Comparison of ENCODE assay signal across 9 cellular contexts in genomic region chr1:15408890-15409399, GRCh38. TPM values are rescaled to one million over a fixed set of nuclear protein-coding genes. Genes with fewer than 3 reads are reported as not detected.
DNase-seq lines count a peak whose midpoint lies in the region; ATAC-seq and TF ChIP-seq lines count a peak whose summit lies in the region.
"Had no signal": no experiment of that assay in that cellular context is flagged by ENCODE, and none has a peak within 500 bp of the region (broad histone marks: within the 10 kb centered on the region; RNA-seq: fewer than 3 reads in every experiment).

No MANE protein-coding gene starts in this region.

- TF ChIP-seq RAD21 in liver (IDR thresholded peaks at IDR 0.05) = no peak

- ATAC-seq in activated T-cell treated with anti-CD3 and anti-CD28 coated beads, Interleukin-2, amount 50 U/mL, for 72 hours (replicated peaks in 1 of 2) = no peak
- no peak for ATAC-seq in GM19455 (IDR thresholded peaks at IDR 0.05; ENCODE audit: unreplicated experiment)
- ATAC-seq in HG02571 (IDR thresholded peaks at IDR 0.05; ENCODE audit: unreplicated experiment) = no peak

- TF ChIP-seq POLR2A in thyroid gland (IDR thresholded peaks at IDR 0.05) = no peak

- H3K4me1 Mint-ChIP-seq in activated T-cell treated with anti-CD3 and anti-CD28 coated beads, Interleukin-2, amount 50 U/mL, for 72 hours (ENCODE audit: low read depth) = peaks cover 35% of the 10 kb centered on the region

- no peak for TF ChIP-seq CTCF in liver (IDR thresholded peaks at IDR 0.05; ENCODE audit: low read depth, low read length, missing input control)
- no peak for TF ChIP-seq CTCF in thyroid gland (IDR thresholded peaks at IDR 0.05)

- no peaks in the 10 kb centered on the region for H3K36me3 ChIP-seq in liver (ENCODE audit: control insufficient read depth in 4 of 4, insufficient read depth in 3 of 4, low read depth in 1 of 4, low read length in 3 of 4)
- H3K36me3 ChIP-seq in thyroid gland = no peaks in the 10 kb centered on the region

- H3K27ac ChIP-seq in angular gyrus (ENCODE audit: low read depth, low read length) (peak overlapping the region; percentile 66), liver (ENCODE audit: low read depth in 1 of 2, low read length in 2 of 2) (no peak overlapping the region), thyroid gland (peak overlapping the region; percentile 18 to 88 (median 73))

- no peak for DNase-seq in activated T-cell treated with anti-CD3 and anti-CD28 coated beads, Interleukin-2, amount 50 U/mL, for 72 hours
- no peak for DNase-seq in activated T-cell treated with anti-CD3 and anti-CD28 coated beads, Interleukin-2, amount 50 U/mL, for 48 hours
- DNase-seq in thyroid gland (no peak), kidney tubule cell (ENCODE audit: low spot score) (no peak)

- H3K4me3 ChIP-seq in liver (ENCODE audit: low read depth in 1 of 3, low read length in 3 of 3) (peak overlapping the region in 2 of 3 donors; percentile 35 to 89), thyroid gland (replicated peaks in 1 of 3) (peak overlapping the region in 2 of 3 donors; percentile 63 to 93)

- H3K27me3 ChIP-seq in liver (ENCODE audit: control insufficient read depth in 4 of 4, insufficient read depth in 4 of 4, low read length in 3 of 4) (no peaks in the 10 kb centered on the region), thyroid gland (no peaks in the 10 kb centered on the region)

- H3K9me3 Mint-ChIP-seq in activated T-cell treated with anti-CD3 and anti-CD28 coated beads, Interleukin-2, amount 50 U/mL, for 72 hours = no peaks in the 10 kb centered on the region

- peaks cover 0 to 3% of the 10 kb centered on the region in 2 donors for H3K36me3 Mint-ChIP-seq in activated T-cell treated with anti-CD3 and anti-CD28 coated beads, Interleukin-2, amount 50 U/mL, for 72 hours (ENCODE audit: insufficient read depth in 2 of 2)

- intact Hi-C loops in thyroid gland (cut with DNase I) = no loop called here

- H3K9ac ChIP-seq in liver (ENCODE audit: low read depth in 1 of 2, low read length in 2 of 2) = peak overlapping the region in 1 of 2 donors; percentile 28

- no peaks in the 10 kb centered on the region for H3K9me3 ChIP-seq in liver (ENCODE audit: control insufficient read depth in 4 of 4, low read length in 3 of 4)
- H3K9me3 ChIP-seq in thyroid gland = no peaks in the 10 kb centered on the region

- peak overlapping the region; percentile 95 to 96 for H3K4me3 Mint-ChIP-seq in activated T-cell treated with anti-CD3 and anti-CD28 coated beads, Interleukin-2, amount 50 U/mL, for 72 hours

- 46% methylated on average over 14 of the region's 14 CpGs for WGBS in liver
- 35 to 58% methylated on average over 10 to 14 of the region's 14 CpGs for WGBS in thyroid gland, 2 donors

- H3K4me1 ChIP-seq in liver (ENCODE audit: control insufficient read depth in 4 of 4, insufficient read depth in 4 of 4, low read length in 3 of 4) = peaks cover 2 to 14% (median 6%) of the 10 kb centered on the region in 4 donors
- H3K4me1 ChIP-seq in thyroid gland = peaks cover 52 to 53% of the 10 kb centered on the region in 2 donors

- no peak overlapping the region for H3K27ac Mint-ChIP-seq in activated T-cell treated with anti-CD3 and anti-CD28 coated beads, Interleukin-2, amount 50 U/mL, for 72 hours

- H3K27me3 Mint-ChIP-seq in activated T-cell treated with anti-CD3 and anti-CD28 coated beads, Interleukin-2, amount 50 U/mL, for 72 hours (ENCODE audit: low read depth) = peaks cover 23% of the 10 kb centered on the region

TF ChIP-seq in liver, 16 proteins besides CTCF, POLR2A, EP300 and RAD21:
- TF ChIP-seq MAX (IDR thresholded peaks at IDR 0.05) = no peak
- TF ChIP-seq FOXA1 (IDR thresholded peaks at IDR 0.05) = no peak
- no peak for TF ChIP-seq YY1 (IDR thresholded peaks at IDR 0.05)
- TF ChIP-seq REST (IDR thresholded peaks at IDR 0.05) = no peak
- TF ChIP-seq HNF4G (IDR thresholded peaks at IDR 0.05) = no peak
- no peak for TF ChIP-seq ATF3 (IDR thresholded peaks at IDR 0.05)
- TF ChIP-seq NR2F2 (IDR thresholded peaks at IDR 0.05) = no peak
- TF ChIP-seq JUND (IDR thresholded peaks at IDR 0.05) = no peak
- no peak for TF ChIP-seq RXRA (IDR thresholded peaks at IDR 0.05)
- no peak for TF ChIP-seq GABPA (IDR thresholded peaks at IDR 0.05 in 1 of 2, conservative IDR thresholded peaks at IDR 0.05 in 1 of 2)
- no peak for TF ChIP-seq HNF4A (conservative IDR thresholded peaks at IDR 0.05)
- no peak for TF ChIP-seq FOXA2 (IDR thresholded peaks at IDR 0.05)
- no peak for TF ChIP-seq EGR1 (IDR thresholded peaks at IDR 0.05; ENCODE audit: low read depth in 2 of 2)
- TF ChIP-seq SP1 (IDR thresholded peaks at IDR 0.05) = no peak
- no peak for TF ChIP-seq ZBTB33 (IDR thresholded peaks at IDR 0.05)
- no peak for TF ChIP-seq TAF1 (conservative IDR thresholded peaks at IDR 0.05)

RNA-seq across cellular contexts. Expression of gene EFHD2, which starts 0.7 kb away (rescaled TPM):
- total RNA-seq in activated T-cell treated with anti-CD3 and anti-CD28 coated beads, Interleukin-2, amount 50 U/mL, for 72 hours = 10 to 100 TPM; 30.3 to 45.7 TPM
- 10 to 100 TPM; 10.6 to 23.0 TPM for total RNA-seq in liver
- 10 to 100 TPM in 1 of 2 donors, 1 to 10 TPM in 1; 7.4 to 12.8 TPM for polyA plus RNA-seq in liver
- 10 to 100 TPM; 50.9 to 62.6 (median 56.7) TPM for total RNA-seq in thyroid gland

RNA-seq across cellular contexts. Expression of gene CTRC, which starts 29.3 kb away (rescaled TPM):
- total RNA-seq in activated T-cell treated with anti-CD3 and anti-CD28 coated beads, Interleukin-2, amount 50 U/mL, for 72 hours = 1 to 10 TPM in 1 of 2 donors, not detected in 1; 1.1 TPM
- total RNA-seq in liver = not detected
- polyA plus RNA-seq in liver = not detected
- under 1 TPM in 1 of 4 donors, not detected in 3; 0.13 TPM for total RNA-seq in thyroid gland
- total RNA-seq: NCI-H460 had no signal

RNA-seq across cellular contexts. Expression of gene CELA2A, which starts 47.6 kb away (rescaled TPM):
- total RNA-seq in activated T-cell treated with anti-CD3 and anti-CD28 coated beads, Interleukin-2, amount 50 U/mL, for 72 hours = not detected
- total RNA-seq in liver (not detected), thyroid gland (not detected)
- polyA plus RNA-seq in liver = not detected
- total RNA-seq: NCI-H460 had no signal

Comparison
In these comparisons a context has a peak if more than half of its experiments do, and no peak if none do; other contexts are left out.
1. H3K27ac ChIP-seq: peak in angular gyrus (single experiment) and thyroid gland (3 of 3); none in liver (0 of 2).